ENCODE assay signal across 8 cellular contexts in the genomic region with DNA sequence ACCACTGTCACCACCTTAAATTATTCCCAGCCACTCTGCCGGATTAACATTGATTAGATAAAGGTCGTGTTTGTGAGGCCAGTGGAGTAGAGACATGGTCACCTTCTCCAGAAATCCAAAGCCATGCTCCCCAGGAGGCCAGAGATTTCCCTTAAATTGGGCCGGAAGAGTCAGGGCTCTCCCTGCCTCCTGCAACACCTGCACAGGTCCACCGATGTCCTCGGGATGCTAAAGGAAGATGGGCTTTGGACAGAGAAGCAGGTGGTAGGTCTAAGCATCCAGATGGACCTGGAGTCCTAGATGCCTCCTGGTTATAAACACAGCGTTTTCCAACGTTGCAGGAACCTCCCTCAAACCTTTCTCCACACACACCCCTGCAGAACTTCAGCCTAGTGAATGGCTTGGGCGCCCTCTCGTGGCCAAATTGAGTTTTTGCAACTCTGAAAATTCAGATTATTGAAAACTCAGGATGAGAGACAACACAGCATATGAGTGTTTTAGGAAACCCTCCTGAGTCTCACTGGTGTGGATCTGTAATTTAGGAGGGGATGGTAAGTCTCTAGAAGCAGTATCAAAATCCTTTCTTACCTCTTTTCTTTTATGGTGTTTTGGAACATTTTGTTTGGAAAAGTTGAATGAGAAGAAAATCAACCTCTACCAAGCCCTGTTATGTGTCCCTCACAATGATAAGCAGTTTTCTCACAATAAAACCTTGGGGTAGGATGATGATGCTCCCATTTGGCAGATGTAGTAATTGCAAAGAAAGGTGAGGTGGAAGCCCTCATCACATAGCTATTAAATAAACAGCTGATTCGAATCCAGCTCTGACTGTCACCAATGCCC.
DNase-seq lines count a peak whose midpoint lies in the region; ATAC-seq and TF ChIP-seq lines count a peak whose summit lies in the region.

No MANE protein-coding gene starts in this region.

- CTCF ChIA-PET in OCI-LY7 (lab: Charles Lee; ENCODE audit: unreplicated experiment): interaction anchor here (2.0 kb wide), 1 partner anchor 473 kb away, joined by 5 read pairs; no protein-coding TSS in a partner anchor

- no peaks in the 10 kb centered on the region for H3K9me2 ChIP-seq in OCI-LY7 (ENCODE audit: insufficient read depth, low read length)

- no peaks in the 10 kb centered on the region for H3K9me3 Mint-ChIP-seq in nephron

- peaks cover 8% of the 10 kb centered on the region for H3K4me1 ChIP-seq in DND-41 (ENCODE audit: insufficient read depth, low read length)
- peaks cover 12% of the 10 kb centered on the region for H3K4me1 ChIP-seq in OCI-LY7 (ENCODE audit: insufficient read depth, low read length, poor library complexity, severe bottlenecking)
- peaks cover 0 to 7% (median 0%) of the 10 kb centered on the region in 4 donors for H3K4me1 ChIP-seq in esophagus muscularis mucosa

- no peaks in the 10 kb centered on the region for H4K20me1 ChIP-seq in DND-41 (ENCODE audit: insufficient read depth, low read length)
- no peaks in the 10 kb centered on the region for H4K20me1 ChIP-seq in OCI-LY7 (ENCODE audit: insufficient read depth, low read length)

- no TSS peak for BruUV-seq in OCI-LY7 (replicated peaks; lab: Mats Ljungman, UMichigan)

- ATAC-seq in DND-41 (ENCODE audit: insufficient read depth, low read depth) (peak; percentile 77), HG02970 (IDR thresholded peaks at IDR 0.05; ENCODE audit: low FRiP score, unreplicated experiment) (no peak)

- DNase-seq in DND-41 (peak; percentile 65), HT1080 (ENCODE audit: low read depth) (peak; percentile 45), OCI-LY7 (ENCODE audit: low spot score) (peak; percentile 74), esophagus muscularis mucosa (ENCODE audit: extremely low spot score) (no peak)
- peak; percentile 74 for DNase-seq in activated T-cell treated with anti-CD3 and anti-CD28 coated beads, Interleukin-2, amount 50 U/mL, for 1 hour
- DNase-seq in stimulated activated naive CD4-positive, alpha-beta T cell treated with Interleukin-2 at 50 U/mL for 16 hours (lab: John Stamatoyannopoulos, UW): peak; percentile 61

- H3K4me2 ChIP-seq in DND-41 (ENCODE audit: insufficient read depth, low read length) (no peak overlapping the region), OCI-LY7 (ENCODE audit: low read length) (peak overlapping the region; percentile 36)

- no peak overlapping the region for H3K4me3 Mint-ChIP-seq in nephron

- POLR2A ChIA-PET in OCI-LY7 (lab: Charles Lee): interaction anchor here (0.6 to 1.4 kb wide), 2 partner anchors 65 to 473 kb away, joined by 3 read pairs; no protein-coding TSS in a partner anchor

- peak overlapping the region in 1 of 3 experiments; percentile 23 for H3K27ac Mint-ChIP-seq in nephron

- H3K36me3 ChIP-seq in DND-41 (ENCODE audit: insufficient read depth, low read length): no peaks in the 10 kb centered on the region
- H3K36me3 ChIP-seq in OCI-LY7 (ENCODE audit: insufficient read depth, low read length): no peaks in the 10 kb centered on the region
- no peaks in the 10 kb centered on the region for H3K36me3 ChIP-seq in esophagus muscularis mucosa

- H3K79me2 ChIP-seq in DND-41 (ENCODE audit: insufficient read depth, low read length) (no peaks in the 10 kb centered on the region), OCI-LY7 (ENCODE audit: insufficient read depth, low read depth, low read length) (no peaks in the 10 kb centered on the region)

- intact Hi-C loops in OCI-LY7 (cut with micrococcal nuclease; ENCODE audit: unreplicated experiment) (loop anchor here (1.0 to 2.0 kb wide), 6 partner anchors 101 to 477 kb away; no protein-coding TSS in a partner anchor), esophagus muscularis mucosa (cut with DNase I) (loop anchor here (1.0 to 5.0 kb wide), 3 partner anchors 97 to 477 kb away; no protein-coding TSS in a partner anchor)

- no peak for TF ChIP-seq EP300 in esophagus muscularis mucosa (IDR thresholded peaks at IDR 0.05)

- H3K27ac ChIP-seq in DND-41 (ENCODE audit: low read length) (no peak overlapping the region), OCI-LY7 (ENCODE audit: low read depth, low read length, poor library complexity, severe bottlenecking) (no peak overlapping the region), esophagus muscularis mucosa (replicated peaks in 1 of 4) (no peak overlapping the region)

- TF ChIP-seq POLR2A in esophagus muscularis mucosa (IDR thresholded peaks at IDR 0.05; ENCODE audit: low read depth): no peak

- no peaks in the 10 kb centered on the region for H3K9me3 ChIP-seq in DND-41 (ENCODE audit: insufficient read depth, low read length, severe bottlenecking)
- H3K9me3 ChIP-seq in OCI-LY7 (ENCODE audit: low read length): no peaks in the 10 kb centered on the region
- H3K9me3 ChIP-seq in esophagus muscularis mucosa: no peaks in the 10 kb centered on the region

- H2AFZ ChIP-seq in DND-41 (ENCODE audit: low read depth, low read length) (no peak overlapping the region), OCI-LY7 (ENCODE audit: low read length) (peak overlapping the region; percentile 49; the same call in 1 of the 2 replicates)

- H3K27me3 ChIP-seq in DND-41 (ENCODE audit: insufficient read depth, low read length, poor library complexity) (peaks cover 10% of the 10 kb centered on the region), esophagus muscularis mucosa (peaks cover 0 to 10% (median 0%) of the 10 kb centered on the region in 4 donors)

- H3K36me3 Mint-ChIP-seq in nephron (ENCODE audit: low read depth): no peaks in the 10 kb centered on the region

- WGBS in esophagus muscularis mucosa: 62% methylated on average over 6 of the region's 10 CpGs

- no peak overlapping the region for H3K4me3 ChIP-seq in DND-41 (ENCODE audit: low read depth in 1 of 2, low read length in 2 of 2)
- no peak overlapping the region for H3K4me3 ChIP-seq in OCI-LY7 (ENCODE audit: low read depth, low read length, poor library complexity, severe bottlenecking)
- no peak overlapping the region for H3K4me3 ChIP-seq in esophagus muscularis mucosa

- peaks cover 38% of the 10 kb centered on the region for H3K4me1 Mint-ChIP-seq in nephron

- H3K27me3 Mint-ChIP-seq in nephron (ENCODE audit: low read depth): peaks cover 13% of the 10 kb centered on the region

- no peak overlapping the region for H3K9ac ChIP-seq in DND-41 (ENCODE audit: low read depth, low read length)

- TF ChIP-seq CTCF in DND-41 (IDR thresholded peaks at IDR 0.05; ENCODE audit: borderline replicate concordance, extremely low read depth, low read length, poor library complexity, severe bottlenecking) (peak; percentile 94), OCI-LY7 (conservative IDR thresholded peaks at IDR 0.05; ENCODE audit: low read length) (peak; percentile 98), esophagus muscularis mucosa (IDR thresholded peaks at IDR 0.05) (peak; percentile 78 to 87 (median 85)), nephron (IDR thresholded peaks at IDR 0.05; ENCODE audit: unreplicated experiment in 3 of 3) (peak; percentile 87 to 92 (median 88))
